25 cellular contexts compared by ENCODE assay signal in genomic region chr20:60967431-60968316, GRCh38.
"Had no signal": no experiment of that assay in that cellular context is flagged by ENCODE, and none has a peak within 500 bp of the region (broad histone marks: within the 10 kb centered on the region; RNA-seq: fewer than 3 reads in every experiment).

No MANE protein-coding gene starts in this region.

- ATAC-seq: left colon; left lung; lower lobe of right lung; natural killer cell; right lobe of liver; stimulated activated memory B cell treated with anti-CD40 and anti-IgM and Interleukin-4, amounts not matched to agents 10 μg/mL and 1 μg/mL and 100 μg/mL, for 72 hours; stimulated activated naive CD8-positive, alpha-beta T cell treated with anti-CD3 and anti-CD28 coated beads, Interleukin-15, amount 100 ng/mL, for 72 hours had no signal

- H3K9me3 ChIP-seq: left lung, lower lobe of right lung, ovary, right atrium auricular region, right lobe of liver, uterus had no signal

- H3K9ac ChIP-seq: neural progenitor cell had no signal

- H3K4me2 ChIP-seq: hepatocyte, neural progenitor cell, smooth muscle cell had no signal

- H3K4me3 ChIP-seq: hepatocyte, left lung, lower lobe of right lung, neural progenitor cell, ovary, right atrium auricular region, right lobe of liver, smooth muscle cell, tibial nerve, uterus had no signal

- DNase-seq: kidney; left colon; left lung; lower lobe of right lung; mammary epithelial cell; mesenchymal stem cell; naive B cell; natural killer cell; nephron progenitor cell; ovary; right lobe of liver; stimulated activated CD4-positive, alpha-beta T cell treated with anti-CD3 and anti-CD28 coated beads, Interleukin-1b, Interleukin-23, amount 100 ng/mL, for 48 hours; stimulated activated CD4-positive, alpha-beta T cell treated with anti-CD3 and anti-CD28 coated beads, Interleukin-2, amount 100 ng/mL, for 48 hours; stimulated activated CD4-positive, alpha-beta T cell treated with anti-CD3 and anti-CD28 coated beads, Interleukin-4, amount 100 ng/mL, for 4 hours; stimulated activated CD8-positive, alpha-beta memory T cell treated with anti-CD3 and anti-CD28 coated beads, Interleukin-4, amount 100 ng/mL, for 48 hours; stimulated activated naive CD4-positive, alpha-beta T cell treated with Interleukin-2 at 50 U/mL for 16 hours; stimulated activated naive CD8-positive, alpha-beta T cell treated with anti-CD3 and anti-CD28 coated beads, Interleukin-15, amount 100 ng/mL, for 72 hours; substantia nigra; uterus had no signal

- H3K36me3 ChIP-seq: left lung, lower lobe of right lung, neural progenitor cell, ovary, right atrium auricular region, right lobe of liver, tibial nerve, uterus had no signal

- H3K27me3 ChIP-seq: hepatocyte, ovary, right atrium auricular region, right lobe of liver, tibial nerve, uterus had no signal

- H3K4me1 ChIP-seq: left lung, lower lobe of right lung, neural progenitor cell, right atrium auricular region, right lobe of liver, uterus had no signal

- H3K27ac ChIP-seq: hepatocyte, left lung, lower lobe of right lung, neural progenitor cell, ovary, right atrium auricular region, right lobe of liver, tibial nerve, uterus had no signal

- H2AFZ ChIP-seq: hepatocyte, neural progenitor cell had no signal
